In the genomic region with DNA sequence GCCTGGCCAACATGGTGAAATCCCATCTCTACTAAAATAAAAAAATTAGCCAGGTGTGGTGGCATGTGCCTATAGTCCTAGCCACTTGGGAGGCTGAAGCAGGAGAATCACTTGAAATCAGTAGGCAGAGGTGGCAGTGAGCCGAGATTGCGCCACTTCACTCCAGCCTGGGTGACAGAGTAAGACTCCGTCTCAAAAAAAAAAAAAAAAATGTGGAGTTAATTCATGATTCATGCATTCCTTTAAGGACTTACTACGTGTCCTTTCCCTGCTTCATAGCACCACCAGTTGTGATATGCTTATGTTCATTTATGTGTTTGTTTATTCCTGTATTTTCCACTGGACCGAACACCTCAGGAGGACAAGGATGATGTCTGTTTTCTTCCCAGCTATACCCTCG, we compare ENCODE assay signal across 14 cellular contexts. TPM values are rescaled to one million over a fixed set of nuclear protein-coding genes. Genes with fewer than 3 reads are reported as not detected.
DNase-seq lines count a peak whose midpoint lies in the region; ATAC-seq and TF ChIP-seq lines count a peak whose summit lies in the region.
"Had no signal": no experiment of that assay in that cellular context is flagged by ENCODE, and none has a peak within 500 bp of the region (broad histone marks: within the 10 kb centered on the region; RNA-seq: fewer than 3 reads in every experiment).

No MANE protein-coding gene starts in this region.

- no peak overlapping the region for H3K4me3 ChIP-seq in GM23248
- no peak overlapping the region for H3K4me3 ChIP-seq in adipocyte (ENCODE audit: low read length)
- no peak overlapping the region for H3K4me3 ChIP-seq in thoracic aorta

- peak overlapping the region; percentile 81 for H2AFZ ChIP-seq in GM23248

- H3K9ac ChIP-seq in GM23248 (peak overlapping the region; percentile 68), adipocyte (ENCODE audit: low read length) (peak overlapping the region; percentile 59)

- H3K27ac ChIP-seq in GM23248 (peak overlapping the region; percentile 91), thoracic aorta (peak overlapping the region; percentile 92)

- in situ Hi-C loops in GM23248 (cut with MboI): no loop called here

- H3K4me1 ChIP-seq in GM23248 (ENCODE audit: insufficient read depth): peaks cover 43% of the 10 kb centered on the region
- peaks cover 39% of the 10 kb centered on the region for H3K4me1 ChIP-seq in adipocyte (ENCODE audit: control insufficient read depth, insufficient read depth, low read length)
- H3K4me1 ChIP-seq in thoracic aorta (ENCODE audit: control insufficient read depth in 1 of 2, low read depth in 2 of 2): peaks cover 46 to 58% of the 10 kb centered on the region in 2 donors

- H3K4me2 ChIP-seq in GM23248 (ENCODE audit: unreplicated experiment): peak overlapping the region; percentile 47

- TF ChIP-seq CTCF in thoracic aorta (IDR thresholded peaks at IDR 0.05): no peak

- peak; percentile 57 for ATAC-seq in thoracic aorta (ENCODE audit: insufficient number of reproducible peaks, low FRiP score, low read depth)
- ATAC-seq in HG02678 (IDR thresholded peaks at IDR 0.05; ENCODE audit: unreplicated experiment): no peak
- ATAC-seq in HG03442 (IDR thresholded peaks at IDR 0.05; ENCODE audit: unreplicated experiment): no peak
- ATAC-seq in HG03432 (IDR thresholded peaks at IDR 0.05; ENCODE audit: unreplicated experiment): no peak

- no peaks in the 10 kb centered on the region for H3K9me3 ChIP-seq in GM23248 (ENCODE audit: low read depth)
- no peaks in the 10 kb centered on the region for H3K9me3 ChIP-seq in adipocyte (ENCODE audit: control insufficient read depth, low read length)
- H3K9me3 ChIP-seq in thoracic aorta: no peaks in the 10 kb centered on the region

- DNase-seq in GM23248 (peak; percentile 93), adipocyte (ENCODE audit: low read depth) (peak; percentile 89), glomerular visceral epithelial cell (ENCODE audit: extremely low spot score) (peak; percentile 44), thoracic aorta (ENCODE audit: low spot score) (peak; percentile 82), NCI-H146 (lab: John Stamatoyannopoulos, UW) (no peak)
- DNase-seq: DMS53; H7; stimulated activated CD4-positive, alpha-beta T cell treated with anti-CD3 and anti-CD28 coated beads, Interleukin-1b, Interleukin-23, amount 100 ng/mL, for 48 hours; substantia nigra had no signal

- no peaks in the 10 kb centered on the region for H4K20me1 ChIP-seq in GM23248 (ENCODE audit: insufficient read depth)

- no peaks in the 10 kb centered on the region for H3K9me2 ChIP-seq in GM23248 (ENCODE audit: insufficient read depth)

- H3F3A ChIP-seq in GM23248 (ENCODE audit: insufficient read depth): peaks cover 32% of the 10 kb centered on the region; the same call in 1 of the 2 replicates

- 4 to 5% methylated on average over 5 to 6 of the region's 6 CpGs for WGBS in GM23248 (ENCODE audit: low coverage in 1 of 2, low lambda C conversion rate in 2 of 2, missing lambda C conversion rate in 2 of 2), 2 experiments

- H3K36me3 ChIP-seq in GM23248 (ENCODE audit: low read depth) (no peaks in the 10 kb centered on the region), adipocyte (ENCODE audit: control insufficient read depth, insufficient read depth, low read length, severe bottlenecking) (no peaks in the 10 kb centered on the region), thoracic aorta (no peaks in the 10 kb centered on the region)

- H3K79me2 ChIP-seq in GM23248 (ENCODE audit: insufficient read depth): no peaks in the 10 kb centered on the region

- H3K27me3 ChIP-seq in GM23248 (replicated peaks; ENCODE audit: insufficient read depth) (no peaks in the 10 kb centered on the region), adipocyte (replicated peaks; ENCODE audit: control insufficient read depth, insufficient read depth, low read length) (no peaks in the 10 kb centered on the region), thoracic aorta (replicated peaks; ENCODE audit: insufficient read depth) (no peaks in the 10 kb centered on the region)

RNA-seq across cellular contexts. Expression of a gene that starts 12.7 kb away (rescaled TPM):
- under 0.01 and 0.32 TPM in 2 replicates for total RNA-seq in GM23248 (2014; rRNA removed; shearing (Covaris generic))
- 1.6 and 1.7 TPM in 2 replicates for polyA plus RNA-seq in GM23248 (2016; fragmentation: Nextera tagmentation; extraction: Ambion mirVana)
- 100 to 1,000 TPM; 232 to 244 TPM for total RNA-seq in thoracic aorta
- total RNA-seq: glomerular endothelial cell had no signal

RNA-seq across cellular contexts. Expression of a gene that starts 31.1 kb away (rescaled TPM):
- total RNA-seq in GM23248 (2014; rRNA removed; shearing (Covaris generic)): not detected in 2 replicates
- not detected in 2 replicates for polyA plus RNA-seq in GM23248 (2016; fragmentation: Nextera tagmentation; extraction: Ambion mirVana)
- total RNA-seq in thoracic aorta: not detected
- total RNA-seq: glomerular endothelial cell, myocyte had no signal

Comparison
In these comparisons a context has a peak if more than half of its experiments do, and no peak if none do; other contexts are left out.
1. RNA of a gene that starts 12.7 kb away (total RNA-seq): 232 to 244 TPM in thoracic aorta; under 0.01 to 0.32 TPM in GM23248; every median in the first group is over 100 times any median in the second.